In the genomic region with DNA sequence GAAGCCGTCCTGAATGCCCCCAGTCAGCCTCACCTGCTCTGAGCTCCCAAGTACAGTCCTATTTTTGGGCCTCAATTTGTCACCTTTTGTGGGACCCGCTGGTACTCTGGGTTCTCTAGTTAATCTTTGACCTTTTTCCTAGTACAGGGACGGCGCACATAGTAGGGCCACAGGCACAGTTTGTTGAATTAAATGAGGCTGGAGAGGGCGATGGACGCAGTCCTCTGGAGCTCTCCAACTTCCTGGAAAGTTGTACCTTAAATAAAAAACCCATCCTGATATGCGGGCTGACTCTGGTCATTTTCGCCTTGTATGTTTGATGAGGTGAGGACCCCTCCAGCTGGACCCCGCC, we compare ENCODE assay signal across 9 cellular contexts. TPM values are rescaled to one million over a fixed set of nuclear protein-coding genes. Genes with fewer than 3 reads are reported as not detected.
DNase-seq lines count a peak whose midpoint lies in the region; FAIRE-seq and TF ChIP-seq lines count a peak whose summit lies in the region.
"Had no signal": no experiment of that assay in that cellular context is flagged by ENCODE, and none has a peak within 500 bp of the region (broad histone marks: within the 10 kb centered on the region; RNA-seq: fewer than 3 reads in every experiment).

No MANE protein-coding gene starts in this region.

- H3K36me3 ChIP-seq in HUES64 (ENCODE audit: insufficient read depth, low read length) = no peaks in the 10 kb centered on the region
- H3K36me3 ChIP-seq in endodermal cell (ENCODE audit: control insufficient read depth, insufficient read depth, low read length) = no peaks in the 10 kb centered on the region
- no peaks in the 10 kb centered on the region for H3K36me3 ChIP-seq in osteoblast (ENCODE audit: insufficient read depth, low read length)
- no peaks in the 10 kb centered on the region for H3K36me3 ChIP-seq in kidney (ENCODE audit: control insufficient read depth in 1 of 2, insufficient read depth in 2 of 2, low read length in 2 of 2)

- H3K9me3 Mint-ChIP-seq in CD14-positive monocyte (peaks cover 0 to 9% (median 0%) of the 10 kb centered on the region in 7 donors), endodermal cell (no peaks in the 10 kb centered on the region)

- no peak overlapping the region for H2AFZ ChIP-seq in osteoblast (ENCODE audit: low read length)

- peaks cover 79% of the 10 kb centered on the region for H3K27me3 ChIP-seq in HUES64 (ENCODE audit: insufficient read depth, low read length)
- peaks cover 47% of the 10 kb centered on the region for H3K27me3 ChIP-seq in endodermal cell (ENCODE audit: control insufficient read depth, insufficient read depth, low read length, poor library complexity, severe bottlenecking)
- peaks cover 16% of the 10 kb centered on the region for H3K27me3 ChIP-seq in osteoblast (ENCODE audit: insufficient read depth, low read length)

- no peaks in the 10 kb centered on the region for H4K20me1 ChIP-seq in osteoblast (ENCODE audit: insufficient read depth, low read length)

- H3K4me1 ChIP-seq in HUES64 (ENCODE audit: insufficient read depth, low read length) = peaks cover 29% of the 10 kb centered on the region
- peaks cover 7% of the 10 kb centered on the region for H3K4me1 ChIP-seq in endodermal cell (ENCODE audit: control insufficient read depth, insufficient read depth, low read length)
- peaks cover 4% of the 10 kb centered on the region for H3K4me1 ChIP-seq in osteoblast (ENCODE audit: insufficient read depth, low read length)
- peaks cover 0 to 13% of the 10 kb centered on the region in 2 donors for H3K4me1 ChIP-seq in kidney (ENCODE audit: control insufficient read depth in 1 of 2, insufficient read depth in 1 of 2, low read depth in 1 of 2, low read length in 2 of 2)

- H3K4me1 Mint-ChIP-seq in CD14-positive monocyte (peaks cover 19% of the 10 kb centered on the region), endodermal cell (peaks cover 39% of the 10 kb centered on the region)

- peaks cover 46 to 58% (median 57%) of the 10 kb centered on the region in 3 donors for H3K27me3 Mint-ChIP-seq in CD14-positive monocyte (ENCODE audit: low read depth in 3 of 3)
- peaks cover 73% of the 10 kb centered on the region for H3K27me3 Mint-ChIP-seq in endodermal cell (ENCODE audit: insufficient read depth)

- H3K27ac ChIP-seq in HUES64 (ENCODE audit: low read depth, low read length) = no peak overlapping the region
- H3K27ac ChIP-seq in endodermal cell (ENCODE audit: low read depth, low read length) = no peak overlapping the region
- H3K27ac ChIP-seq in osteoblast (ENCODE audit: low read depth, low read length) = no peak overlapping the region
- no peak overlapping the region for H3K27ac ChIP-seq in kidney (ENCODE audit: low read depth in 2 of 2, low read length in 2 of 2)
- H3K27ac ChIP-seq: epithelial cell of prostate had no signal

- FAIRE-seq in kidney (lab: Jason Lieb, UNC) = no peak

- no peaks in the 10 kb centered on the region for H3K79me2 ChIP-seq in osteoblast (ENCODE audit: insufficient read depth, low read length)

- H3K9ac ChIP-seq in HUES64 (ENCODE audit: low read depth, low read length) = no peak overlapping the region
- H3K9ac ChIP-seq in endodermal cell (ENCODE audit: extremely low read depth, low read length, poor library complexity, severe bottlenecking) = no peak overlapping the region
- peak overlapping the region in 1 of 2 donors; percentile 56 for H3K9ac ChIP-seq in kidney (ENCODE audit: low read length in 2 of 2)

- intact Hi-C loops in CD14-positive monocyte (cut with micrococcal nuclease) (loop anchor here (1.0 to 5.0 kb wide), 3 partner anchors 41 to 58 kb away; no protein-coding TSS in a partner anchor), kidney (cut with DNase I) (no loop called here)

- peak overlapping the region; percentile 68 for H3K4me2 ChIP-seq in osteoblast (ENCODE audit: insufficient read depth, low read length)

- H3K27ac Mint-ChIP-seq in CD14-positive monocyte (no peak overlapping the region), endodermal cell (no peak overlapping the region)

- no peaks in the 10 kb centered on the region for H3K9me3 ChIP-seq in HUES64 (ENCODE audit: insufficient read depth, low read depth, low read length)
- H3K9me3 ChIP-seq in endodermal cell (ENCODE audit: control insufficient read depth, low read length) = no peaks in the 10 kb centered on the region
- no peaks in the 10 kb centered on the region for H3K9me3 ChIP-seq in osteoblast (ENCODE audit: low read depth, low read length)
- H3K9me3 ChIP-seq in kidney (ENCODE audit: control insufficient read depth in 1 of 2, low read length in 2 of 2) = no peaks in the 10 kb centered on the region

- DNase-seq in CD14-positive monocyte (ENCODE audit: low spot score) (no peak), endodermal cell (no peak), osteoblast (ENCODE audit: insufficient read length, low spot score, missing footprints) (peak; percentile 34), HPDE6-E6E7 (ENCODE audit: extremely low spot score) (no peak), NCI-H774 (lab: John Stamatoyannopoulos, UW) (no peak), NCI-H1105 treated with DMSO at 0.1 percent for 48 hours (lab: John Stamatoyannopoulos, UW) (no peak), kidney (no peak)

- TF ChIP-seq CTCF in CD14-positive monocyte (IDR thresholded peaks at IDR 0.05) (no peak), endodermal cell (conservative IDR thresholded peaks at IDR 0.05) (no peak), osteoblast (IDR thresholded peaks at IDR 0.05; ENCODE audit: extremely low read depth, low read depth, low read length) (no peak), kidney (IDR thresholded peaks at IDR 0.05; ENCODE audit: borderline replicate concordance, extremely low read depth, insufficient read depth) (no peak)

- peak overlapping the region; percentile 52; the same call in 1 of the 2 replicates for H3K4me3 ChIP-seq in HUES64 (ENCODE audit: low read length)
- no peak overlapping the region for H3K4me3 ChIP-seq in endodermal cell (ENCODE audit: low read length)
- no peak overlapping the region for H3K4me3 ChIP-seq in osteoblast (ENCODE audit: insufficient read depth, low read length)
- H3K4me3 ChIP-seq in kidney (ENCODE audit: low read length in 2 of 2) = peak overlapping the region in 1 of 2 donors; percentile 37

- peaks cover 0 to 2% of the 10 kb centered on the region in 2 donors for H3K36me3 Mint-ChIP-seq in CD14-positive monocyte
- no peaks in the 10 kb centered on the region for H3K36me3 Mint-ChIP-seq in endodermal cell (ENCODE audit: low read depth)

- WGBS in HUES64 = 84% methylated on average over 9 of the region's 9 CpGs
- 89 to 92% methylated on average over 9 of the region's 9 CpGs for WGBS in endodermal cell (ENCODE audit: insufficient coverage in 1 of 2, insufficient read length in 1 of 2), 2 experiments

- H3K4me3 Mint-ChIP-seq in CD14-positive monocyte (peak overlapping the region; percentile 50 to 82), endodermal cell (peak overlapping the region; percentile 67)

RNA-seq across cellular contexts. Expression of a gene that starts 4.8 kb away (rescaled TPM):
- polyA plus RNA-seq in CD14-positive monocyte (not detected), kidney (ENCODE audit: insufficient read depth, low read depth, low replicate concordance) (4.2 TPM)
- 0.75 TPM for polyA plus RNA-seq in HUES64 (2013, experiment 1 of 2)
- polyA plus RNA-seq in HUES64 (2013, experiment 2 of 2) = 1.0 TPM
- total RNA-seq in endodermal cell (1 to 10 TPM in 1 of 2 donors, under 1 TPM in 1; 0.38 to 1.1 TPM), osteoblast (not detected in 2 replicates), kidney (8.1 TPM)
- polyA plus RNA-seq in endodermal cell (2013, experiment 1 of 2) = 0.82 TPM
- 0.91 TPM for polyA plus RNA-seq in endodermal cell (2013, experiment 2 of 2)

RNA-seq across cellular contexts. Expression of a gene that starts 5.1 kb away (rescaled TPM):
- polyA plus RNA-seq in CD14-positive monocyte (not detected), kidney (ENCODE audit: insufficient read depth, low read depth, low replicate concordance) (not detected)
- polyA plus RNA-seq in HUES64 (2013, experiment 1 of 2) = not detected
- polyA plus RNA-seq in HUES64 (2013, experiment 2 of 2) = not detected
- total RNA-seq in endodermal cell (not detected), osteoblast (not detected in 2 replicates), kidney (not detected)
- polyA plus RNA-seq in endodermal cell (2013, experiment 1 of 2) = 0.61 TPM
- polyA plus RNA-seq in endodermal cell (2013, experiment 2 of 2) = not detected

RNA-seq across cellular contexts. Expression of a gene that starts 6.0 kb away (rescaled TPM):
- 10 to 100 TPM; 27.8 to 36.5 TPM for polyA plus RNA-seq in CD14-positive monocyte
- polyA plus RNA-seq in HUES64 (2013, experiment 1 of 2) = 31.0 TPM
- polyA plus RNA-seq in HUES64 (2013, experiment 2 of 2) = 30.1 TPM
- total RNA-seq in endodermal cell = 10 to 100 TPM; 31.4 to 33.7 TPM
- polyA plus RNA-seq in endodermal cell (2013, experiment 1 of 2) = 30.4 TPM
- 26.1 TPM for polyA plus RNA-seq in endodermal cell (2013, experiment 2 of 2)
- 21.2 and 29.0 TPM in 2 replicates for total RNA-seq in osteoblast
- total RNA-seq in kidney = 22.4 TPM
- polyA plus RNA-seq in kidney (ENCODE audit: insufficient read depth, low read depth, low replicate concordance) = 93.2 TPM

RNA-seq across cellular contexts. Expression of a gene that starts 8.0 kb away (rescaled TPM):
- under 1 TPM; 0.50 to 0.59 TPM for polyA plus RNA-seq in CD14-positive monocyte
- polyA plus RNA-seq in HUES64 (2013, experiment 1 of 2) = not detected
- not detected for polyA plus RNA-seq in HUES64 (2013, experiment 2 of 2)
- total RNA-seq in endodermal cell = not detected
- 0.61 TPM for polyA plus RNA-seq in endodermal cell (2013, experiment 1 of 2)
- 0.37 TPM for polyA plus RNA-seq in endodermal cell (2013, experiment 2 of 2)
- total RNA-seq in osteoblast = not detected in 2 replicates
- total RNA-seq in kidney = not detected
- not detected for polyA plus RNA-seq in kidney (ENCODE audit: insufficient read depth, low read depth, low replicate concordance)

RNA-seq across cellular contexts. Expression of a gene that starts 13.6 kb away (rescaled TPM):
- polyA plus RNA-seq in CD14-positive monocyte = not detected
- 4.5 TPM for polyA plus RNA-seq in HUES64 (2013, experiment 1 of 2)
- 6.7 TPM for polyA plus RNA-seq in HUES64 (2013, experiment 2 of 2)
- 10 to 100 TPM; 35.8 to 44.1 TPM for total RNA-seq in endodermal cell
- 3.8 TPM for polyA plus RNA-seq in endodermal cell (2013, experiment 1 of 2)
- polyA plus RNA-seq in endodermal cell (2013, experiment 2 of 2) = 3.8 TPM
- under 0.01 TPM in 1 of 2 replicates, not detected in the other for total RNA-seq in osteoblast
- 19.7 TPM for total RNA-seq in kidney
- polyA plus RNA-seq in kidney (ENCODE audit: insufficient read depth, low read depth, low replicate concordance) = 8.8 TPM
